In genomic region chr3:156024904-156025303, GRCh38 we compare ENCODE assay signal across 16 cellular contexts.
DNase-seq lines count a peak whose midpoint lies in the region; ATAC-seq, FAIRE-seq and TF ChIP-seq lines count a peak whose summit lies in the region.
"Had no signal": no experiment of that assay in that cellular context is flagged by ENCODE, and none has a peak within 500 bp of the region (broad histone marks: within the 10 kb centered on the region; RNA-seq: fewer than 3 reads in every experiment).

No MANE protein-coding gene starts in this region.

- H3K23ac ChIP-seq in H1 (ENCODE audit: insufficient read length): no peak overlapping the region

- H2AK5ac ChIP-seq in H1 (ENCODE audit: low read depth, low read length): no peak overlapping the region

- no peak overlapping the region for H4K91ac ChIP-seq in H1 (replicated peaks; ENCODE audit: insufficient read length, low read length)

- no peak for TF ChIP-seq RAD21 in H1 (IDR thresholded peaks at IDR 0.05 in 1 of 2, conservative IDR thresholded peaks at IDR 0.05 in 1 of 2; ENCODE audit: low read depth in 2 of 2, low read length in 2 of 2)

- no peak overlapping the region for H2BK12ac ChIP-seq in H1 (ENCODE audit: low read depth, low read length)

- H3F3A ChIP-seq in PC-3 (ENCODE audit: low read length, unreplicated experiment): no peaks in the 10 kb centered on the region

- H3K9me3 Mint-ChIP-seq in Calu3 (ENCODE audit: low read depth, unreplicated experiment) (no peaks in the 10 kb centered on the region), neural crest cell (no peaks in the 10 kb centered on the region)
- H3K9me3 Mint-ChIP-seq: activated T-cell treated with anti-CD3 and anti-CD28 coated beads, Interleukin-2, amount 50 U/mL, for 24 hours; naive thymus-derived CD4-positive, alpha-beta T cell had no signal

- H3K4me1 Mint-ChIP-seq in Calu3 (ENCODE audit: low read depth, unreplicated experiment): no peaks in the 10 kb centered on the region
- H3K4me1 Mint-ChIP-seq in neural crest cell: peaks cover 8% of the 10 kb centered on the region
- H3K4me1 Mint-ChIP-seq: naive thymus-derived CD4-positive, alpha-beta T cell had no signal

- no peak overlapping the region for H3K27ac ChIP-seq in PC-3 (ENCODE audit: low read length)
- H3K27ac ChIP-seq in H1 (ENCODE audit: low read depth, low read length): no peak overlapping the region
- H3K27ac ChIP-seq in transverse colon: no peak overlapping the region

- no peaks in the 10 kb centered on the region for H3K27me3 Mint-ChIP-seq in Calu3 (ENCODE audit: unreplicated experiment)
- no peaks in the 10 kb centered on the region for H3K27me3 Mint-ChIP-seq in neural crest cell (ENCODE audit: low read depth)

- no peak for TF ChIP-seq EP300 in H1 (IDR thresholded peaks at IDR 0.05; ENCODE audit: borderline replicate concordance in 1 of 2, low read depth in 2 of 2, low read length in 2 of 2)
- TF ChIP-seq EP300 in transverse colon (IDR thresholded peaks at IDR 0.05; ENCODE audit: low read depth): no peak

- CTCF ChIA-PET in Calu3 (lab: Charles Lee) (no interaction called here), PC-3 (lab: Charles Lee) (no interaction called here), H1 (lab: Charles Lee; ENCODE audit: partially characterized antibody) (no interaction called here)

- H3K4me3 ChIP-seq in PC-3 (ENCODE audit: low read length) (peak overlapping the region; percentile 54), H1 (ENCODE audit: extremely low read depth in 1 of 4, insufficient read depth in 2 of 4, low read depth in 3 of 4, low read length in 4 of 4) (no peak overlapping the region), transverse colon (no peak overlapping the region)

- H2BK120ac ChIP-seq in H1 (replicated peaks; ENCODE audit: low read depth, low read length): no peak overlapping the region

- no peak overlapping the region for H3K9ac ChIP-seq in PC-3 (ENCODE audit: low read length)
- no peak overlapping the region; a peak in 1 of 7 replicates for H3K9ac ChIP-seq in H1 (replicated peaks in 1 of 4; ENCODE audit: extremely low read depth in 1 of 4, low read depth in 3 of 4, low read length in 3 of 4)

- no TSS peak for BruUV-seq in Calu3 (replicated peaks; lab: Mats Ljungman, UMichigan)
- no TSS peak for BruUV-seq in PC-3 (replicated peaks; lab: Mats Ljungman, UMichigan)

- ATAC-seq in PC-3 (peak; percentile 55), GM19452 (IDR thresholded peaks at IDR 0.05; ENCODE audit: unreplicated experiment) (no peak), HG03378 (IDR thresholded peaks at IDR 0.05; ENCODE audit: unreplicated experiment) (no peak)
- ATAC-seq: naive thymus-derived CD4-positive, alpha-beta T cell had no signal

- POLR2A ChIA-PET in PC-3 (lab: Charles Lee; ENCODE audit: unreplicated experiment) (no interaction called here), H1 (lab: Charles Lee; ENCODE audit: partially characterized antibody) (interaction anchor here (0.6 kb wide), 1 partner anchor 10 kb away, joined by 3 read pairs; no protein-coding TSS in a partner anchor)

- peak overlapping the region; percentile 72 for H2AFZ ChIP-seq in PC-3 (ENCODE audit: low read length)
- H2AFZ ChIP-seq in H1 (ENCODE audit: low read length): no peak overlapping the region

- H3K36me3 ChIP-seq in PC-3 (ENCODE audit: low read depth, low read length): no peaks in the 10 kb centered on the region
- no peaks in the 10 kb centered on the region for H3K36me3 ChIP-seq in H1 (ENCODE audit: control insufficient read depth in 2 of 4, insufficient read depth in 4 of 4, low read length in 3 of 4)
- no peaks in the 10 kb centered on the region for H3K36me3 ChIP-seq in transverse colon

- TF ChIP-seq CTCF in Calu3 (IDR thresholded peaks at IDR 0.05; ENCODE audit: unreplicated experiment) (no peak), PC-3 (conservative IDR thresholded peaks at IDR 0.05; ENCODE audit: low read depth, low read length) (no peak), H1 (IDR thresholded peaks at IDR 0.05; ENCODE audit: control extremely low read depth in 1 of 3, insufficient read depth in 1 of 3, low read depth in 1 of 3, low read length in 3 of 3) (no peak), neural crest cell (conservative IDR thresholded peaks at IDR 0.05) (no peak), transverse colon (IDR thresholded peaks at IDR 0.05) (no peak)

- H3K4ac ChIP-seq in H1 (replicated peaks; ENCODE audit: insufficient read length, low read depth, low read length): no peak overlapping the region

- H3K79me2 ChIP-seq in PC-3 (ENCODE audit: low read length) (no peaks in the 10 kb centered on the region), H1 (ENCODE audit: control insufficient read depth in 1 of 2, insufficient read depth in 2 of 2, low read length in 2 of 2) (no peaks in the 10 kb centered on the region)

- H3K9me3 ChIP-seq in PC-3 (ENCODE audit: low read length): no peaks in the 10 kb centered on the region
- no peaks in the 10 kb centered on the region for H3K9me3 ChIP-seq in H1 (ENCODE audit: insufficient read depth in 2 of 2, low read depth in 1 of 2, low read length in 1 of 2)
- H3K9me3 ChIP-seq in transverse colon: no peaks in the 10 kb centered on the region

- H4K20me1 ChIP-seq in PC-3 (ENCODE audit: low read length) (no peaks in the 10 kb centered on the region), H1 (replicated peaks in 1 of 2; ENCODE audit: control insufficient read depth in 1 of 2, insufficient read depth in 2 of 2, low read length in 2 of 2) (no peaks in the 10 kb centered on the region)

- H3K56ac ChIP-seq in H1 (replicated peaks; ENCODE audit: insufficient read length, low read depth, low read length): no peak overlapping the region

- FAIRE-seq in H1 (lab: Jason Lieb, UNC): no peak
- FAIRE-seq: islet of Langerhans had no signal

- H3K36me3 Mint-ChIP-seq in Calu3 (ENCODE audit: insufficient read depth, unreplicated experiment) (no peaks in the 10 kb centered on the region), neural crest cell (ENCODE audit: low read depth) (no peaks in the 10 kb centered on the region)
- H3K36me3 Mint-ChIP-seq: naive thymus-derived CD4-positive, alpha-beta T cell had no signal

- no peak for DNase-seq in Calu3
- peak; percentile 23 for DNase-seq in PC-3
- DNase-seq in H1 (ENCODE audit: low read depth in 1 of 2, low spot score in 2 of 2): no peak
- DNase-seq in neural crest cell (ENCODE audit: low read depth, low spot score): peak; percentile 5
- DNase-seq in NCI-H524 treated with DMSO at 0.1 percent for 48 hours (lab: John Stamatoyannopoulos, UW): no peak
- no peak for DNase-seq in transverse colon
- DNase-seq: activated CD4-positive, alpha-beta T cell treated with anti-CD3 and anti-CD28 coated beads for 1 hour; activated T-cell treated with anti-CD3 and anti-CD28 coated beads, Interleukin-2, amount 50 U/mL, for 24 hours; aorta; erythroblast; GF-D8; naive thymus-derived CD4-positive, alpha-beta T cell; NCI-H524 had no signal

- 49% methylated on average over 5 of the region's 5 CpGs; no CpG with 5 or more reads in 1 of the 2 experiments for WGBS in H1 (ENCODE audit: extremely low coverage in 1 of 2, insufficient coverage in 1 of 2, insufficient read length in 1 of 2, insufficient replicate concordance in 2 of 2, low coverage in 1 of 2, low lambda C conversion rate in 2 of 2, missing lambda C conversion rate in 1 of 2), 2 experiments
- WGBS in transverse colon (ENCODE audit: low coverage in 1 of 2), 2 donors: 25 to 29% methylated on average over 5 of the region's 5 CpGs

- in situ Hi-C loops in transverse colon (cut with MboI; ENCODE audit: low pct_ligation_motif_present in 1 of 4, low pct_unique_long_range_greater_than_20kb in 1 of 4, low sequenced_read_pairs in 3 of 4): no loop called here

- no peaks in the 10 kb centered on the region for H3K79me1 ChIP-seq in H1 (ENCODE audit: low read depth, low read length)

- H3K4me1 ChIP-seq in PC-3 (ENCODE audit: insufficient read depth, low read length) (no peaks in the 10 kb centered on the region), H1 (replicated peaks in 1 of 4; ENCODE audit: control insufficient read depth in 3 of 4, insufficient read depth in 4 of 4, low read length in 3 of 4) (peaks cover 0 to 8% (median 1%) of the 10 kb centered on the region in 4 experiments; a peak in 3 of 7 replicates), transverse colon (no peaks in the 10 kb centered on the region)

- no peak overlapping the region for H2BK15ac ChIP-seq in H1 (ENCODE audit: low read length)

- H3K27me3 ChIP-seq in PC-3 (ENCODE audit: low read length) (peaks cover 68% of the 10 kb centered on the region), H1 (replicated peaks in 1 of 4; ENCODE audit: control insufficient read depth in 3 of 4, extremely low read depth in 1 of 4, insufficient read depth in 3 of 4, low read length in 3 of 4) (no peaks in the 10 kb centered on the region), transverse colon (no peaks in the 10 kb centered on the region)

- H3K27ac Mint-ChIP-seq in Calu3 (ENCODE audit: unreplicated experiment) (no peak overlapping the region), neural crest cell (ENCODE audit: unreplicated experiment) (no peak overlapping the region)
- H3K27ac Mint-ChIP-seq: activated T-cell treated with anti-CD3 and anti-CD28 coated beads, Interleukin-2, amount 50 U/mL, for 24 hours; naive thymus-derived CD4-positive, alpha-beta T cell had no signal

- TF ChIP-seq POLR2A in H1 (IDR thresholded peaks at IDR 0.05; ENCODE audit: control extremely low read depth in 1 of 2, low read depth in 2 of 2, low read length in 2 of 2) (no peak), transverse colon (IDR thresholded peaks at IDR 0.05) (no peak)

- no peak overlapping the region for H4K5ac ChIP-seq in H1 (ENCODE audit: insufficient read length, low read depth, low read length)

- no peak overlapping the region for H4K8ac ChIP-seq in H1 (ENCODE audit: extremely low read depth, insufficient read depth, low read length)

- H3K9me2 ChIP-seq in PC-3 (replicated peaks; ENCODE audit: low read length): no peaks in the 10 kb centered on the region

- H3K23me2 ChIP-seq in H1 (ENCODE audit: low read depth, low read length): no peaks in the 10 kb centered on the region

- no peak overlapping the region for H2BK20ac ChIP-seq in H1 (ENCODE audit: low read length)

- H3K14ac ChIP-seq in H1 (ENCODE audit: insufficient read length): no peak overlapping the region

- H3K4me3 Mint-ChIP-seq in Calu3 (ENCODE audit: low read depth, unreplicated experiment) (peak overlapping the region; percentile 1), neural crest cell (no peak overlapping the region)
- H3K4me3 Mint-ChIP-seq: activated T-cell treated with anti-CD3 and anti-CD28 coated beads, Interleukin-2, amount 50 U/mL, for 24 hours; naive thymus-derived CD4-positive, alpha-beta T cell had no signal

- H3K18ac ChIP-seq in H1 (ENCODE audit: extremely low read depth, low read length): no peak overlapping the region

- no peak overlapping the region for H2BK5ac ChIP-seq in H1 (ENCODE audit: low read depth, low read length)

- intact Hi-C loops in Calu3 (cut with micrococcal nuclease; ENCODE audit: unreplicated experiment): no loop called here
- intact Hi-C loops in PC-3 (cut with micrococcal nuclease): no loop called here
- intact Hi-C loops in transverse colon (cut with DNase I; ENCODE audit: low total_unique reads): no loop called here

- H3K4me2 ChIP-seq in PC-3 (ENCODE audit: low read length): peak overlapping the region; percentile 65
- H3K4me2 ChIP-seq in H1 (ENCODE audit: insufficient read depth in 1 of 2, low read depth in 2 of 2, low read length in 2 of 2): peak overlapping the region in 1 of 2 experiments; percentile 22; a peak in 1 of 4 replicates

TF ChIP-seq in H1, 55 proteins besides CTCF, POLR2A, EP300 and RAD21 (continues in another document):
- TF ChIP-seq TEAD4 (IDR thresholded peaks at IDR 0.05; ENCODE audit: low read depth, low read length): 0 out of 2 replicates have a peak, but pooled peaks have one; percentile 7

Comparison
In these comparisons a context has a peak if more than half of its experiments do, and no peak if none do; other contexts are left out.
1. DNase-seq: peak in PC-3 (single experiment) and neural crest cell (single experiment); none in Calu3 (single experiment), H1 (0 of 2), NCI-H524 treated with DMSO at 0.1 percent for 48 hours (single experiment) and transverse colon (single experiment).